In the genomic region with DNA sequence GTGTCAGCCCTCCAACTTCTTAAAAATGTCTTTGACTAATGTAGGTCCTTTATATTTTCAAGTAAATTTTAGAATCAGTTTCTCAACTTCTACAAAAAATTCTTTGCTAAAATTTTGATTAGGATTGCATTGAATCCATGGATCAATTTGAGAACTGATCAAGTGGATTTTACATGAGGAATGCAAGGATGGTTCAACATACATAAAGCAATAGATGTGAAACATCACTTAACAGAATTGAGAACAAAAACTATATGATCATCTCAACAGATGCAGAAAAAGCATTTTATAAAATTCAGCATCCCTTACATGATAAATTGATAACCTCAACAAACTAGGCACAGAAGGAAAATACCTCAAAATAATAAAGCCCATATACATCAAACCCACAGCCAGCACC, we compare ENCODE assay signal across 31 cellular contexts.
"Had no signal": no experiment of that assay in that cellular context is flagged by ENCODE, and none has a peak within 500 bp of the region (broad histone marks: within the 10 kb centered on the region; RNA-seq: fewer than 3 reads in every experiment).

No MANE protein-coding gene starts in this region.

- ATAC-seq: activated CD8-positive, alpha-beta T cell treated with anti-CD3 and anti-CD28 coated beads for 36 hours; activated naive CD4-positive, alpha-beta T cell treated with anti-CD3 and anti-CD28 coated beads, Interleukin-2, amount 50 U/mL, for 72 hours; activated T-cell treated with anti-CD3 and anti-CD28 coated beads, Interleukin-2, amount 50 U/mL, for 4 hours; activated T-cell treated with anti-CD3 and anti-CD28 coated beads, Interleukin-2, amount 50 U/mL, for 72 hours; activated T-helper 17 cell treated with anti-CD3 and anti-CD28 coated beads, Interleukin-2, amount 50 U/mL, for 72 hours had no signal

- H3K4me3 ChIP-seq: ascending aorta, cardiac muscle cell had no signal

- FAIRE-seq: bronchial epithelial cell, TTC549 had no signal

- H3K27me3 ChIP-seq: ascending aorta, cardiac muscle cell had no signal

- H3K4me1 ChIP-seq: ascending aorta had no signal

- H3K36me3 ChIP-seq: ascending aorta, cardiac muscle cell had no signal

- DNase-seq: activated B cell treated with CpG ODN at 0.5 μM for 24 hours; activated CD4-positive, alpha-beta memory T cell treated with anti-CD3 and anti-CD28 coated beads for 36 hours; activated CD4-positive, alpha-beta T cell treated with anti-CD3 and anti-CD28 coated beads for 4 hours; activated CD4-positive, alpha-beta T cell treated with anti-CD3 and anti-CD28 coated beads, Interleukin-2, amount 10 ng/mL, durations not matched to agents 24 days and 14 days; activated CD4-positive, alpha-beta T cell treated with anti-CD3 and anti-CD28 coated beads, Interleukin-2, amount 50 U/mL, for 1 hour; activated CD4-positive, alpha-beta T cell treated with anti-CD3 and anti-CD28 coated beads, Interleukin-2, amount 50 U/mL, for 4 hours; activated CD4-positive, CD25-positive, alpha-beta regulatory T cell treated with anti-CD3 and anti-CD28 coated beads, Interleukin-2, amount 50 U/mL, for 72 hours; activated CD8-positive, alpha-beta memory T cell treated with anti-CD3 and anti-CD28 coated beads, Interleukin-2, amount 50 U/mL, for 4 hours; activated CD8-positive, alpha-beta T cell treated with anti-CD3 and anti-CD28 coated beads for 36 hours; activated effector memory CD4-positive, alpha-beta T cell treated with anti-CD3 and anti-CD28 coated beads, Interleukin-2, amount 50 U/mL, for 16 hours; activated gamma-delta T cell treated with Interleukin-2 at 50 U/mL for 16 hours; activated naive CD4-positive, alpha-beta T cell; activated naive CD4-positive, alpha-beta T cell treated with anti-CD3 and anti-CD28 coated beads for 36 hours; activated naive CD4-positive, alpha-beta T cell treated with anti-CD3 and anti-CD28 coated beads, Interleukin-2, amount 50 U/mL, for 16 hours; activated naive CD8-positive, alpha-beta T cell treated with anti-CD3 and anti-CD28 coated beads for 36 hours; activated T-cell treated with anti-CD3 and anti-CD28 coated beads for 4 hours; activated T-cell treated with anti-CD3 and anti-CD28 coated beads, Interleukin-2, amount 50 U/mL, for 1 hour; activated T-cell treated with anti-CD3 and anti-CD28 coated beads, Interleukin-2, amount 50 U/mL, for 4 hours; activated T-cell treated with anti-CD3 and anti-CD28 coated beads, Interleukin-2, amount 50 U/mL, for 72 hours; amygdala; anterior cingulate cortex; central memory CD4-positive, alpha-beta T cell; T-helper 1 cell; T-helper 9 cell had no signal

- H3K27ac ChIP-seq: ascending aorta, cardiac muscle cell, VCaP had no signal
